1 cellular context compared by ENCODE assay signal in genomic region chr6:56961151-56961550, GRCh38.
TF ChIP-seq lines count a peak whose summit lies in the region.

No MANE protein-coding gene starts in this region.

TF ChIP-seq in GM12878, 131 proteins besides CTCF, POLR2A, EP300 and RAD21:
- TF ChIP-seq RUNX3 (IDR thresholded peaks at IDR 0.05; ENCODE audit: low read length) (no peak), ZNF207 (IDR thresholded peaks at IDR 0.05; ENCODE audit: borderline replicate concordance) (no peak)
TF ChIP-seq in GM12878: peak in this region for 0.
